In genomic region chr10:118471863-118472262, GRCh38 we compare ENCODE assay signal across 17 cellular contexts.
DNase-seq lines count a peak whose midpoint lies in the region; TF ChIP-seq lines count a peak whose summit lies in the region.
"Had no signal": no experiment of that assay in that cellular context is flagged by ENCODE, and none has a peak within 500 bp of the region (broad histone marks: within the 10 kb centered on the region; RNA-seq: fewer than 3 reads in every experiment).

No MANE protein-coding gene starts in this region.

- peaks cover 0 to 6% (median 1%) of the 10 kb centered on the region in 8 donors for H3K9me3 Mint-ChIP-seq in CD4-positive, alpha-beta memory T cell
- H3K9me3 Mint-ChIP-seq: activated naive CD4-positive, alpha-beta T cell treated with anti-CD3 and anti-CD28 coated beads, Interleukin-2, amount 50 U/mL, for 72 hours; stimulated activated naive CD8-positive, alpha-beta T cell treated with anti-CD3 and anti-CD28 coated beads, Interleukin-15, Interleukin-2, amounts not matched to agents 100 ng/mL and 50 ng/mL, for 24 hours; T-helper 1 cell treated with Interleukin-12 subunit alpha and Interleukin-12 subunit beta and Interleukin-4 antibody, amounts not matched to agents 30 μg/mL and 1 μg/mL, for 36 hours had no signal

- peaks cover 14 to 42% of the 10 kb centered on the region in 2 donors for H3K27me3 Mint-ChIP-seq in CD4-positive, alpha-beta memory T cell

- no peak overlapping the region for H3K27ac Mint-ChIP-seq in CD4-positive, alpha-beta memory T cell
- H3K27ac Mint-ChIP-seq: activated naive CD4-positive, alpha-beta T cell treated with anti-CD3 and anti-CD28 coated beads, Interleukin-2, amount 50 U/mL, for 72 hours; stimulated activated naive CD8-positive, alpha-beta T cell treated with anti-CD3 and anti-CD28 coated beads, Interleukin-15, Interleukin-2, amounts not matched to agents 100 ng/mL and 50 ng/mL, for 24 hours; T-helper 1 cell treated with Interleukin-12 subunit alpha and Interleukin-12 subunit beta and Interleukin-4 antibody, amounts not matched to agents 30 μg/mL and 1 μg/mL, for 36 hours had no signal

- no peaks in the 10 kb centered on the region for H3K36me3 Mint-ChIP-seq in CD4-positive, alpha-beta memory T cell

- peak; percentile 74 for DNase-seq in Daoy (ENCODE audit: low read depth)
- peak; percentile 80 for DNase-seq in HT1080 (ENCODE audit: low read depth)
- peak; percentile 84 for DNase-seq in astrocyte of the hippocampus (ENCODE audit: low read depth, low spot score)
- peak; percentile 62 for DNase-seq in iris pigment epithelial cell (ENCODE audit: low read depth)
- no peak for DNase-seq in GM10248 (ENCODE audit: extremely low spot score)
- no peak for DNase-seq in activated CD4-positive, CD25-positive, alpha-beta regulatory T cell treated with anti-CD3 and anti-CD28 coated beads, Interleukin-2, amount 50 U/mL, for 72 hours
- no peak for DNase-seq in GM13976 (ENCODE audit: low spot score)
- DNase-seq in CD4-positive, alpha-beta memory T cell, result no peak
- DNase-seq: C1 segment of cervical spinal cord, left colon, NCI-H2081, NCI-H774, RPMI8226 had no signal

- no peaks in the 10 kb centered on the region for H3K27me3 ChIP-seq in CD4-positive, alpha-beta memory T cell (ENCODE audit: insufficient read depth, low read length)

- no peak overlapping the region for H3K4me3 ChIP-seq in CD4-positive, alpha-beta memory T cell (ENCODE audit: low read length in 2 of 2)
- H3K4me3 ChIP-seq: hepatocyte had no signal

- no peak overlapping the region for H3K4me3 Mint-ChIP-seq in CD4-positive, alpha-beta memory T cell
- H3K4me3 Mint-ChIP-seq: stimulated activated naive CD8-positive, alpha-beta T cell treated with anti-CD3 and anti-CD28 coated beads, Interleukin-15, Interleukin-2, amounts not matched to agents 100 ng/mL and 50 ng/mL, for 24 hours; T-helper 1 cell treated with Interleukin-12 subunit alpha and Interleukin-12 subunit beta and Interleukin-4 antibody, amounts not matched to agents 30 μg/mL and 1 μg/mL, for 36 hours had no signal

- H3K4me1 ChIP-seq in CD4-positive, alpha-beta memory T cell (ENCODE audit: insufficient read depth, low read length), result no peaks in the 10 kb centered on the region

- POLR2A ChIA-PET in GM10248 (lab: Yijun Ruan, JAX), result interaction anchor here (0.6 kb wide), 1 partner anchor 918 kb away, joined by 4 read pairs; no protein-coding TSS in a partner anchor
- POLR2A ChIA-PET in CD4-positive, alpha-beta memory T cell (lab: Charles Lee; ENCODE audit: partially characterized antibody), result no interaction called here

- TF ChIP-seq CTCF in GM10248 (IDR thresholded peaks at IDR 0.05; ENCODE audit: control extremely low read depth, extremely low read depth, low read depth, missing control alignments), result no peak
- no peak for TF ChIP-seq CTCF in GM13976 (IDR thresholded peaks at IDR 0.05; ENCODE audit: borderline replicate concordance, control extremely low read depth, extremely low read depth, insufficient read depth, missing control alignments)

- intact Hi-C loops in CD4-positive, alpha-beta memory T cell (cut with micrococcal nuclease), result no loop called here

- H3K4me1 Mint-ChIP-seq in CD4-positive, alpha-beta memory T cell, result no peaks in the 10 kb centered on the region

- in situ Hi-C loops in GM13976 (cut with MboI; ENCODE audit: low sequenced_read_pairs, unreplicated experiment), result loop anchor here (25.0 kb wide), 1 partner anchor 985 kb away; no protein-coding TSS in a partner anchor

- CTCF ChIA-PET in GM10248 (lab: Yijun Ruan, JAX), result interaction anchor here (4.8 kb wide), 1 partner anchor 12 kb away, joined by 35 read pairs; no protein-coding TSS in a partner anchor
- CTCF ChIA-PET in CD4-positive, alpha-beta memory T cell (lab: Charles Lee; ENCODE audit: partially characterized antibody), result interaction anchor here (2.6 kb wide), 1 partner anchor 13 kb away, joined by 16 read pairs; no protein-coding TSS in a partner anchor

- no peaks in the 10 kb centered on the region for H3K36me3 ChIP-seq in CD4-positive, alpha-beta memory T cell (ENCODE audit: insufficient read depth, low read length)

- H3K9me3 ChIP-seq in CD4-positive, alpha-beta memory T cell (ENCODE audit: control insufficient read depth in 1 of 2, low read length in 2 of 2), result no peaks in the 10 kb centered on the region

- no peak overlapping the region for H3K27ac ChIP-seq in CD4-positive, alpha-beta memory T cell (ENCODE audit: low read depth, low read length)
- H3K27ac ChIP-seq: hepatocyte had no signal

Comparison
In these comparisons a context has a peak if more than half of its experiments do, and no peak if none do; other contexts are left out.
1. DNase-seq: peak in Daoy (single experiment), HT1080 (single experiment), astrocyte of the hippocampus (single experiment) and iris pigment epithelial cell (single experiment); none in GM10248 (single experiment), activated CD4-positive, CD25-positive, alpha-beta regulatory T cell treated with anti-CD3 and anti-CD28 coated beads, Interleukin-2, amount 50 U/mL, for 72 hours (single experiment), GM13976 (single experiment) and CD4-positive, alpha-beta memory T cell (0 of 5).